In genomic region chr12:87136330-87136976, GRCh38 we compare ENCODE assay signal across 14 cellular contexts.
DNase-seq lines count a peak whose midpoint lies in the region; ATAC-seq and TF ChIP-seq lines count a peak whose summit lies in the region.
"Had no signal": no experiment of that assay in that cellular context is flagged by ENCODE, and none has a peak within 500 bp of the region (broad histone marks: within the 10 kb centered on the region; RNA-seq: fewer than 3 reads in every experiment).

No MANE protein-coding gene starts in this region.

- no peak for TF ChIP-seq CTCF in fibroblast of pulmonary artery (IDR thresholded peaks at IDR 0.05; ENCODE audit: low read length, missing control alignments)

- H3K4me1 ChIP-seq in skeletal muscle satellite cell (ENCODE audit: control insufficient read depth, insufficient read depth, low read length), result peaks cover 12% of the 10 kb centered on the region

- peak overlapping the region; percentile 62 for H3K4me2 ChIP-seq in skeletal muscle satellite cell (ENCODE audit: low read length)

- no peak overlapping the region for H3K9ac ChIP-seq in skeletal muscle satellite cell (ENCODE audit: low read depth, low read length)

- H3K36me3 ChIP-seq in skeletal muscle satellite cell (ENCODE audit: insufficient read depth, low read length), result no peaks in the 10 kb centered on the region
- H3K36me3 ChIP-seq: neutrophil had no signal

- peak; percentile 69 for DNase-seq in fibroblast of pulmonary artery (ENCODE audit: low read depth)
- no peak for DNase-seq in NCI-H1694 (lab: John Stamatoyannopoulos, UW)
- no peak for DNase-seq in Right ventricle myocardium superior
- DNase-seq in HuH-7.5 (ENCODE audit: low spot score), result no peak
- DNase-seq: activated CD8-positive, alpha-beta memory T cell treated with anti-CD3 and anti-CD28 coated beads, Interleukin-2, amount 10 ng/mL, durations not matched to agents 7 days and 5 days; amygdala; DMS 273 treated with DMSO at 0.1 percent for 48 hours; kidney; NCI-H526; T-cell had no signal

- H3K4me3 ChIP-seq in fibroblast of pulmonary artery (replicated peaks; ENCODE audit: low read depth, low read length) (no peak overlapping the region), skeletal muscle satellite cell (ENCODE audit: low read length) (no peak overlapping the region)

- no peaks in the 10 kb centered on the region for H3K27me3 ChIP-seq in skeletal muscle satellite cell (ENCODE audit: control insufficient read depth, insufficient read depth, low read length)
- H3K27me3 ChIP-seq: neutrophil had no signal

- TF ChIP-seq RAD21 in Ishikawa (IDR thresholded peaks at IDR 0.05; ENCODE audit: low read depth), result no peak

- intact Hi-C loops in Right ventricle myocardium superior (cut with DNase I), result no loop called here

- ATAC-seq in SK-N-SH treated with all-trans-retinoic acid at 6 μM for 48 hours (peak; percentile 94), Right ventricle myocardium superior (ENCODE audit: poor library complexity) (no peak)
- ATAC-seq: activated CD8-positive, alpha-beta memory T cell treated with anti-CD3 and anti-CD28 coated beads, Interleukin-2, amount 10 ng/mL, durations not matched to agents 7 days and 5 days; T-cell had no signal

- no peaks in the 10 kb centered on the region for H3K9me3 ChIP-seq in skeletal muscle satellite cell (replicated peaks; ENCODE audit: low read length)
- H3K9me3 ChIP-seq: neutrophil had no signal

- no peak for TF ChIP-seq EP300 in Ishikawa (IDR thresholded peaks at IDR 0.05; ENCODE audit: borderline replicate concordance)

TF ChIP-seq in Ishikawa, 13 proteins besides CTCF, POLR2A, EP300 and RAD21:
- TF ChIP-seq MAX (IDR thresholded peaks at IDR 0.05), result peak; percentile 53; the same call in 1 of the 2 replicates
- no peak for TF ChIP-seq CEBPB (IDR thresholded peaks at IDR 0.05)
TF ChIP-seq in Ishikawa: peak in this region for 1.

TF ChIP-seq in SK-N-SH treated with all-trans-retinoic acid at 6 μM for 48 hours, 23 proteins besides CTCF, POLR2A, EP300 and RAD21:
- no peak for TF ChIP-seq ZNF70 (CRISPR knock-in tag; IDR thresholded peaks at IDR 0.05)
- TF ChIP-seq ISL1 (CRISPR knock-in tag; IDR thresholded peaks at IDR 0.05), result peak; percentile 64
